ENCODE assay signal across 8 cellular contexts in the genomic region with DNA sequence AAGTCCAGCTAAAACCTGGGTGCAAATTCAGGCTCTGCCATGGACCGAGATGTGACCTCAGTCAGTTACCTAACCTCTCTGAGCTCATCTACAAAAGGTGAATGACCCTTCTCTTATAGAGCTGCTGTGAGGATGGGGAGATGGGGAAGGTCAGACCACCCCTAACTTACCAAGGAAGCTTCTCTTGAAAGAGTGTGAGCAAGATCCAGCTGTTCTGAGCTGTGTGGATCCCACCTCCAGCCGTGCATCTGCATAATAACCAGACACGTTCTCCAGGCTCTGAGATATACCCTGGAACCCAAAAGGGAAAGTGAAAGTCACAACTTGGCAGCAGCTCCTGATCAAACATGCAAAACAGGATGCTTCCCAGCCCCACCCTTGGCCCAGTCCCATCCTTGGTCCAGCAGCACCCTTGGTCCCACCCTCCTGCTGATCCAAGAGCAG. TPM values are rescaled to one million over a fixed set of nuclear protein-coding genes. Genes with fewer than 3 reads are reported as not detected.
DNase-seq lines count a peak whose midpoint lies in the region; ATAC-seq and TF ChIP-seq lines count a peak whose summit lies in the region.

A gene with protein sequence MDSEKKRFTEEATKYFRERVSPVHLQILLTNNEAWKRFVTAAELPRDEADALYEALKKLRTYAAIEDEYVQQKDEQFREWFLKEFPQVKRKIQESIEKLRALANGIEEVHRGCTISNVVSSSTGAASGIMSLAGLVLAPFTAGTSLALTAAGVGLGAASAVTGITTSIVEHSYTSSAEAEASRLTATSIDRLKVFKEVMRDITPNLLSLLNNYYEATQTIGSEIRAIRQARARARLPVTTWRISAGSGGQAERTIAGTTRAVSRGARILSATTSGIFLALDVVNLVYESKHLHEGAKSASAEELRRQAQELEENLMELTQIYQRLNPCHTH (minus strand): TSS at position 257 of the 444 bp plus-strand sequence. CDS start 11,700 bp downstream, outside the sequence.

- H3K27me3 Mint-ChIP-seq in activated T-helper 1 cell treated with anti-CD3 and anti-CD28 coated beads, Interleukin-12 subunit alpha, Interleukin-12 subunit beta, Interleukin-2, Interleukin-4 antibody, amounts not matched to agents 30 ng/mL and 10 ng/mL and 1 ng/mL, durations not matched to agents 14 hours and 24 hours and 36 hours (ENCODE audit: insufficient read depth) = no peaks in the 10 kb centered on the region
- H3K27me3 Mint-ChIP-seq in mesothelial cell of epicardium (ENCODE audit: low read depth) = no peaks in the 10 kb centered on the region

- H3K4me1 Mint-ChIP-seq in activated T-helper 1 cell treated with anti-CD3 and anti-CD28 coated beads, Interleukin-12 subunit alpha, Interleukin-12 subunit beta, Interleukin-2, Interleukin-4 antibody, amounts not matched to agents 30 ng/mL and 10 ng/mL and 1 ng/mL, durations not matched to agents 14 hours and 24 hours and 36 hours (ENCODE audit: low read depth) = peaks cover 97% of the 10 kb centered on the region
- H3K4me1 Mint-ChIP-seq in mesothelial cell of epicardium = peaks cover 19% of the 10 kb centered on the region

- peaks cover 20 to 31% of the 10 kb centered on the region in 2 donors for H3K4me1 ChIP-seq in gastrocnemius medialis

- H3K36me3 ChIP-seq in gastrocnemius medialis = no peaks in the 10 kb centered on the region

- H3K9me3 Mint-ChIP-seq in activated T-helper 1 cell treated with anti-CD3 and anti-CD28 coated beads, Interleukin-12 subunit alpha, Interleukin-12 subunit beta, Interleukin-2, Interleukin-4 antibody, amounts not matched to agents 30 ng/mL and 10 ng/mL and 1 ng/mL, durations not matched to agents 14 hours and 24 hours and 36 hours = no peaks in the 10 kb centered on the region
- no peaks in the 10 kb centered on the region for H3K9me3 Mint-ChIP-seq in mesothelial cell of epicardium

- peak within 1 kb of the TSS; percentile 95 for H3K27ac Mint-ChIP-seq in activated T-helper 1 cell treated with anti-CD3 and anti-CD28 coated beads, Interleukin-12 subunit alpha, Interleukin-12 subunit beta, Interleukin-2, Interleukin-4 antibody, amounts not matched to agents 30 ng/mL and 10 ng/mL and 1 ng/mL, durations not matched to agents 14 hours and 24 hours and 36 hours
- no peak within 1 kb of the TSS for H3K27ac Mint-ChIP-seq in mesothelial cell of epicardium

- no peaks in the 10 kb centered on the region for H3K9me3 ChIP-seq in gastrocnemius medialis

- H3K4me3 ChIP-seq in fibroblast of villous mesenchyme (ENCODE audit: low read depth, low read length) (peak within 1 kb of the TSS; percentile 47), gastrocnemius medialis (peak within 1 kb of the TSS; percentile 47 to 61 (median 54))

- no peaks in the 10 kb centered on the region for H3K27me3 ChIP-seq in gastrocnemius medialis

- TF ChIP-seq CTCF in fibroblast of villous mesenchyme (IDR thresholded peaks at IDR 0.05; ENCODE audit: insufficient read depth, low read depth, low read length) (no peak), gastrocnemius medialis (IDR thresholded peaks at IDR 0.05 in 4 of 5, conservative IDR thresholded peaks at IDR 0.05 in 1 of 5) (no peak), mesothelial cell of epicardium (IDR thresholded peaks at IDR 0.05; ENCODE audit: unreplicated experiment) (no peak)

- H3K27ac ChIP-seq in gastrocnemius medialis = peak within 1 kb of the TSS; percentile 76 to 84 (median 81)

- in situ Hi-C loops in gastrocnemius medialis (cut with MboI; ENCODE audit: low sequenced_read_pairs in 4 of 4) = no loop called here

- H3K36me3 Mint-ChIP-seq in activated T-helper 1 cell treated with anti-CD3 and anti-CD28 coated beads, Interleukin-12 subunit alpha, Interleukin-12 subunit beta, Interleukin-2, Interleukin-4 antibody, amounts not matched to agents 30 ng/mL and 10 ng/mL and 1 ng/mL, durations not matched to agents 14 hours and 24 hours and 36 hours (ENCODE audit: low read depth) = peaks cover 12% of the 10 kb centered on the region
- no peaks in the 10 kb centered on the region for H3K36me3 Mint-ChIP-seq in mesothelial cell of epicardium

- peak; percentile 51 to 80 for TF ChIP-seq POLR2A in gastrocnemius medialis (IDR thresholded peaks at IDR 0.05)

- peak; percentile 33 for DNase-seq in NK-92 treated with Interleukin-12 subunit alpha and Interleukin-12 subunit beta, amount 100 ng/mL, for 24 hours (lab: John Stamatoyannopoulos, UW)
- DNase-seq in NK-92 (lab: John Stamatoyannopoulos, UW; ENCODE audit: unreplicated experiment) = no peak
- DNase-seq in activated T-helper 1 cell treated with anti-CD3 and anti-CD28 coated beads, Interleukin-12 subunit alpha, Interleukin-12 subunit beta, Interleukin-2, Interleukin-4 antibody, amounts not matched to agents 30 ng/mL and 10 ng/mL and 1 ng/mL, durations not matched to agents 14 hours and 24 hours and 36 hours (ENCODE audit: low spot score) = peak; percentile 49
- DNase-seq in fibroblast of villous mesenchyme (ENCODE audit: low read depth) = peak; percentile 85
- peak; percentile 54 to 72 for DNase-seq in gastrocnemius medialis
- no peak for DNase-seq in NCI-H1694 (lab: John Stamatoyannopoulos, UW)
- no peak for DNase-seq in mesothelial cell of epicardium (ENCODE audit: low spot score in 2 of 2, unreplicated experiment in 2 of 2)

- H3K4me3 Mint-ChIP-seq in activated T-helper 1 cell treated with anti-CD3 and anti-CD28 coated beads, Interleukin-12 subunit alpha, Interleukin-12 subunit beta, Interleukin-2, Interleukin-4 antibody, amounts not matched to agents 30 ng/mL and 10 ng/mL and 1 ng/mL, durations not matched to agents 14 hours and 24 hours and 36 hours = peak within 1 kb of the TSS; percentile 95
- H3K4me3 Mint-ChIP-seq in mesothelial cell of epicardium = no peak within 1 kb of the TSS

- intact Hi-C loops in activated T-helper 1 cell treated with anti-CD3 and anti-CD28 coated beads, Interleukin-12 subunit alpha, Interleukin-12 subunit beta, Interleukin-2, Interleukin-4 antibody, amounts not matched to agents 30 ng/mL and 10 ng/mL and 1 ng/mL, durations not matched to agents 14 hours and 24 hours and 36 hours (cut with micrococcal nuclease) = loop anchor here (1.0 to 10.0 kb wide), 3 partner anchors 20 to 324 kb away; a partner anchor contains a TSS
- intact Hi-C loops in gastrocnemius medialis (cut with DNase I; ENCODE audit: low total_unique reads) = no loop called here

- ATAC-seq in gastrocnemius medialis (peak; percentile 60 to 67), HG02852 (IDR thresholded peaks at IDR 0.05; ENCODE audit: unreplicated experiment) (no peak)

RNA-seq across cellular contexts. Expression of the gene that starts here (rescaled TPM):
- 52.4 and 53.5 TPM in 2 replicates for total RNA-seq in activated T-helper 1 cell treated with anti-CD3 and anti-CD28 coated beads, Interleukin-12 subunit alpha, Interleukin-12 subunit beta, Interleukin-2, Interleukin-4 antibody, amounts not matched to agents 30 ng/mL and 10 ng/mL and 1 ng/mL, durations not matched to agents 14 hours and 24 hours and 36 hours
- total RNA-seq in fibroblast of villous mesenchyme = 9.7 and 10.4 TPM in 2 replicates
- 10 to 100 TPM; 16.6 to 23.4 (median 19.3) TPM for total RNA-seq in gastrocnemius medialis
- 1.3 to 2.2 TPM (median 1.8 TPM) in 3 replicates for total RNA-seq in mesothelial cell of epicardium

Comparison
In these comparisons a context has a peak if more than half of its experiments do, and no peak if none do; other contexts are left out.
1. DNase-seq: peak in NK-92 treated with Interleukin-12 subunit alpha and Interleukin-12 subunit beta, amount 100 ng/mL, for 24 hours (single experiment), activated T-helper 1 cell treated with anti-CD3 and anti-CD28 coated beads, Interleukin-12 subunit alpha, Interleukin-12 subunit beta, Interleukin-2, Interleukin-4 antibody, amounts not matched to agents 30 ng/mL and 10 ng/mL and 1 ng/mL, durations not matched to agents 14 hours and 24 hours and 36 hours (single experiment), fibroblast of villous mesenchyme (single experiment) and gastrocnemius medialis (2 of 2); none in NK-92 (single experiment), NCI-H1694 (single experiment) and mesothelial cell of epicardium (0 of 2).